In genomic region chr1:19582318-19582717, GRCh38 we compare ENCODE assay signal across 8 cellular contexts.
A peak's percentile ranks its signal among the peaks of the same experiment; 100 is the strongest.
DNase-seq lines count a peak whose midpoint lies in the region; ATAC-seq, FAIRE-seq and TF ChIP-seq lines count a peak whose summit lies in the region.

No MANE protein-coding gene starts in this region.

- H3K27me3 ChIP-seq in bronchial epithelial cell (ENCODE audit: control insufficient read depth, insufficient read depth, low read length) (no peaks in the 10 kb centered on the region), lung (ENCODE audit: control insufficient read depth, insufficient read depth) (no peaks in the 10 kb centered on the region)

- H3K4me3 Mint-ChIP-seq in activated B cell treated with CpG ODN at 0.5 μM for 24 hours, result no peak overlapping the region

- no peaks in the 10 kb centered on the region for H3K36me3 ChIP-seq in bronchial epithelial cell (ENCODE audit: control insufficient read depth, insufficient read depth, low read length)
- H3K36me3 ChIP-seq in lung (ENCODE audit: control insufficient read depth in 2 of 2, insufficient read depth in 2 of 2, low read length in 2 of 2), result no peaks in the 10 kb centered on the region

- H3K4me1 ChIP-seq in lung (ENCODE audit: control insufficient read depth in 2 of 2, insufficient read depth in 2 of 2, low read length in 2 of 2), result no peaks in the 10 kb centered on the region

- FAIRE-seq in bronchial epithelial cell (lab: Jason Lieb, UNC), result peak; percentile 36

- POLR2A ChIA-PET in activated B cell treated with CpG ODN at 0.5 μM for 24 hours (lab: Charles Lee), result no interaction called here

- 29 to 36% methylated on average over 4 of the region's 4 CpGs for WGBS in lung, 2 donors

- peaks cover 9% of the 10 kb centered on the region for H3K4me1 Mint-ChIP-seq in activated B cell treated with CpG ODN at 0.5 μM for 24 hours

- H3K9me3 ChIP-seq in lung (ENCODE audit: control insufficient read depth in 2 of 2, insufficient read depth in 1 of 2, low read length in 1 of 2), result no peaks in the 10 kb centered on the region

- DNase-seq in EL, result peak; percentile 23
- DNase-seq in LHCN-M2 (ENCODE audit: low read depth), result peak; percentile 20
- peak; percentile 63 for DNase-seq in activated B cell treated with CpG ODN at 0.5 μM for 24 hours
- DNase-seq in bronchial epithelial cell (ENCODE audit: low read depth), result peak; percentile 61
- DNase-seq in lung (ENCODE audit: low spot score), result peak; percentile 78
- peak; percentile 58 for DNase-seq in stimulated activated CD8-positive, alpha-beta memory T cell treated with anti-CD3 and anti-CD28 coated beads, Interleukin-7, amount 100 ng/mL, for 24 hours (ENCODE audit: low read depth)
- no peak for DNase-seq in NCI-H1048 (lab: John Stamatoyannopoulos, UW)
- no peak for DNase-seq in OCI-M2 (lab: John Stamatoyannopoulos, UW; ENCODE audit: unreplicated experiment)

- CTCF ChIA-PET in activated B cell treated with CpG ODN at 0.5 μM for 24 hours (lab: Charles Lee), result interaction anchor here (0.7 to 4.6 kb wide), 25 partner anchors 9 to 269 kb away, joined by 3 to 49 read pairs (median 5); a partner anchor contains a TSS

- TF ChIP-seq CTCF in activated B cell treated with CpG ODN at 0.5 μM for 24 hours (IDR thresholded peaks at IDR 0.05) (no peak), bronchial epithelial cell (IDR thresholded peaks at IDR 0.05; ENCODE audit: insufficient read depth, low read length, severe bottlenecking) (peak; percentile 90), lung (IDR thresholded peaks at IDR 0.05; ENCODE audit: control extremely low read depth, extremely low read depth) (peak; percentile 67)

- peak; percentile 88 for ATAC-seq in activated B cell treated with CpG ODN at 0.5 μM for 24 hours (ENCODE audit: low read depth)
- ATAC-seq in lung (ENCODE audit: insufficient read depth, low FRiP score), result peak; percentile 75

- H3K27ac ChIP-seq in lung (ENCODE audit: low read depth in 1 of 2, low read length in 1 of 2), result no peak overlapping the region

- H3K36me3 Mint-ChIP-seq in activated B cell treated with CpG ODN at 0.5 μM for 24 hours (ENCODE audit: low read depth), result no peaks in the 10 kb centered on the region

- H3K4me3 ChIP-seq in bronchial epithelial cell (ENCODE audit: low read depth, low read length) (no peak overlapping the region), lung (no peak overlapping the region)

- no peak overlapping the region for H3K27ac Mint-ChIP-seq in activated B cell treated with CpG ODN at 0.5 μM for 24 hours

- intact Hi-C loops in activated B cell treated with CpG ODN at 0.5 μM for 24 hours (cut with micrococcal nuclease), result loop anchor here (1.0 kb wide), 4 partner anchors 95 to 238 kb away; no protein-coding TSS in a partner anchor

- H3K9me3 Mint-ChIP-seq in activated B cell treated with CpG ODN at 0.5 μM for 24 hours, result no peaks in the 10 kb centered on the region

- H3K27me3 Mint-ChIP-seq in activated B cell treated with CpG ODN at 0.5 μM for 24 hours, result no peaks in the 10 kb centered on the region

Comparison
In these comparisons a context has a peak if more than half of its experiments do, and no peak if none do; other contexts are left out.
1. DNase-seq: peak in EL (single experiment), LHCN-M2 (single experiment), activated B cell treated with CpG ODN at 0.5 μM for 24 hours (single experiment), bronchial epithelial cell (single experiment), lung (single experiment) and stimulated activated CD8-positive, alpha-beta memory T cell treated with anti-CD3 and anti-CD28 coated beads, Interleukin-7, amount 100 ng/mL, for 24 hours (single experiment); none in NCI-H1048 (single experiment) and OCI-M2 (single experiment).